11 cellular contexts compared by ENCODE assay signal in the genomic region with DNA sequence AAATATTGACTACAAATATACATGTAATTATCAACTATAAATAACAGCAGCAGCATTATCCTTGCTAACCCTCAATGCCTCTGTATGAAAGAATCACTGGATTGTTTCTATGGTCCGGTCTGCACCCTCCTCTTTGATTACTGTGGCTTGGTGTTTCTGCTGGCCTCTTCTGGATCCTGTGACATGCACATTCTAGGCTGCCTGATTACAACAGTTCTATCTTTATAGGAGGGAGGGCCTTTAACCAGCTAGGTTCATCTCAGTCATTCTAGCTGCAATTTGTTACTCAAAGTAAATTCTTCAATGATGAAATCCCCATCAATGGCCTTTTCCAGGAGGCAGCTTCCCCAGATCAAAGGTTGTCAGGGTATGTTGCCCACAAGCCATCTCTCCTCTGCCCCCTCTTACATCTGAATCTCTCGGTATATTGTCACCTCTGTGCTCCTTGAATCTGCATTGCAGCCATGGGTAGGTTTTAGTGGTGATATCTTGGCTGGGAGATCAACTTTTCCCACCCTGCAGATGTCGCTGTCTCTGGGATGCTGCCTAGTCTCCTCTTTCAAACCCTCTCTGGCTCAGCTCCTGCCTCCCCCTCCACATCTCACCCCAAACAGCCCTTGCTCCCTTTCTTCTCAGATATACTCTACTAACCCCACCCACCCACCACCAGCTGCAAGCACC.
A peak's percentile ranks its signal among the peaks of the same experiment; 100 is the strongest.
DNase-seq lines count a peak whose midpoint lies in the region; ATAC-seq and TF ChIP-seq lines count a peak whose summit lies in the region.
"Had no signal": no experiment of that assay in that cellular context is flagged by ENCODE, and none has a peak within 500 bp of the region (broad histone marks: within the 10 kb centered on the region; RNA-seq: fewer than 3 reads in every experiment).

No MANE protein-coding gene starts in this region.

- H3K4me2 ChIP-seq in smooth muscle cell = no peak overlapping the region

- H3K27ac ChIP-seq in smooth muscle cell (ENCODE audit: low read depth) (no peak overlapping the region), transverse colon (no peak overlapping the region)

- peak; percentile 20 for ATAC-seq in activated naive CD8-positive, alpha-beta T cell treated with anti-CD3 and anti-CD28 coated beads, Interleukin-2, amount 50 U/mL, for 24 hours
- ATAC-seq in left ventricle myocardium superior (peak; percentile 63), HG02840 (IDR thresholded peaks at IDR 0.05; ENCODE audit: low FRiP score, unreplicated experiment) (no peak)

- no peak overlapping the region for H3K27ac Mint-ChIP-seq in activated naive CD8-positive, alpha-beta T cell treated with anti-CD3 and anti-CD28 coated beads, Interleukin-2, amount 50 U/mL, for 24 hours
- H3K27ac Mint-ChIP-seq: B cell had no signal

- no peaks in the 10 kb centered on the region for H3K36me3 Mint-ChIP-seq in activated naive CD8-positive, alpha-beta T cell treated with anti-CD3 and anti-CD28 coated beads, Interleukin-2, amount 50 U/mL, for 24 hours (ENCODE audit: low read depth)

- in situ Hi-C loops in transverse colon (cut with MboI; ENCODE audit: low pct_ligation_motif_present in 1 of 4, low pct_unique_long_range_greater_than_20kb in 1 of 4, low sequenced_read_pairs in 3 of 4) = loop anchor here in 2 of 4 donors (10.0 to 25.0 kb wide), 4 partner anchors 107 to 743 kb away; a partner anchor contains a TSS

- H2AFZ ChIP-seq in smooth muscle cell (ENCODE audit: low read depth) = no peak overlapping the region

- peaks cover 4% of the 10 kb centered on the region for H3K27me3 Mint-ChIP-seq in activated naive CD8-positive, alpha-beta T cell treated with anti-CD3 and anti-CD28 coated beads, Interleukin-2, amount 50 U/mL, for 24 hours

- no peaks in the 10 kb centered on the region for H3K36me3 ChIP-seq in smooth muscle cell (ENCODE audit: low read depth)
- no peaks in the 10 kb centered on the region for H3K36me3 ChIP-seq in transverse colon

- no peaks in the 10 kb centered on the region for H3K4me1 ChIP-seq in smooth muscle cell (ENCODE audit: low read depth)
- peaks cover 0 to 12% (median 4%) of the 10 kb centered on the region in 4 donors for H3K4me1 ChIP-seq in transverse colon

- no peaks in the 10 kb centered on the region for H3K9me3 ChIP-seq in smooth muscle cell (replicated peaks; ENCODE audit: low read depth)
- H3K9me3 ChIP-seq in transverse colon = no peaks in the 10 kb centered on the region

- H3K79me2 ChIP-seq in smooth muscle cell (ENCODE audit: low read depth) = no peaks in the 10 kb centered on the region

- WGBS in smooth muscle cell (ENCODE audit: low lambda C conversion rate) = 42% methylated on average over 3 of the region's 3 CpGs
- 77 to 100% methylated on average over 1 to 3 of the region's 3 CpGs for WGBS in transverse colon (ENCODE audit: low coverage in 1 of 2), 2 donors

- no peaks in the 10 kb centered on the region for H4K20me1 ChIP-seq in smooth muscle cell (ENCODE audit: low read depth)

- intact Hi-C loops in left ventricle myocardium superior (cut with micrococcal nuclease) = loop anchor here (10.0 kb wide), 1 partner anchor 721 kb away; no protein-coding TSS in a partner anchor
- intact Hi-C loops in transverse colon (cut with DNase I; ENCODE audit: low total_unique reads) = loop anchor here (10.0 kb wide), 1 partner anchor 121 kb away; a partner anchor contains a TSS

- H3K4me3 Mint-ChIP-seq in activated naive CD8-positive, alpha-beta T cell treated with anti-CD3 and anti-CD28 coated beads, Interleukin-2, amount 50 U/mL, for 24 hours = no peak overlapping the region
- H3K4me3 Mint-ChIP-seq: B cell had no signal

- peak; percentile 36 for DNase-seq in NCI-H748 (lab: John Stamatoyannopoulos, UW; ENCODE audit: unreplicated experiment)
- no peak for DNase-seq in NCI-H748 treated with DMSO at 0.1 percent for 48 hours (lab: John Stamatoyannopoulos, UW)
- DNase-seq in activated naive CD8-positive, alpha-beta T cell treated with anti-CD3 and anti-CD28 coated beads, Interleukin-2, amount 50 U/mL, for 24 hours = no peak
- no peak for DNase-seq in left ventricle myocardium superior
- DNase-seq in smooth muscle cell (lab: John Stamatoyannopoulos, UW; ENCODE audit: unreplicated experiment) = no peak
- no peak for DNase-seq in transverse colon
- no peak for DNase-seq in DMS153 treated with DMSO at 0.1 percent for 48 hours (lab: John Stamatoyannopoulos, UW; ENCODE audit: unreplicated experiment)
- DNase-seq: KG1, RPMI8226 had no signal

- H3K9me3 Mint-ChIP-seq in activated naive CD8-positive, alpha-beta T cell treated with anti-CD3 and anti-CD28 coated beads, Interleukin-2, amount 50 U/mL, for 24 hours = no peaks in the 10 kb centered on the region

- H3F3A ChIP-seq in smooth muscle cell (ENCODE audit: low read depth) = no peaks in the 10 kb centered on the region

- no peaks in the 10 kb centered on the region for H3K27me3 ChIP-seq in smooth muscle cell (ENCODE audit: low read depth)
- H3K27me3 ChIP-seq in transverse colon = no peaks in the 10 kb centered on the region

- TF ChIP-seq CTCF in smooth muscle cell (IDR thresholded peaks at IDR 0.05; ENCODE audit: borderline replicate concordance, insufficient read depth, poor library complexity, severe bottlenecking) (peak; percentile 19), transverse colon (IDR thresholded peaks at IDR 0.05) (no peak)

- peaks cover 50% of the 10 kb centered on the region for H3K4me1 Mint-ChIP-seq in activated naive CD8-positive, alpha-beta T cell treated with anti-CD3 and anti-CD28 coated beads, Interleukin-2, amount 50 U/mL, for 24 hours

- H3K9ac ChIP-seq in smooth muscle cell (ENCODE audit: low read depth) = no peak overlapping the region

- TF ChIP-seq EP300 in transverse colon (IDR thresholded peaks at IDR 0.05; ENCODE audit: low read depth) = no peak

- no peak for TF ChIP-seq POLR2A in transverse colon (IDR thresholded peaks at IDR 0.05)

- H3K4me3 ChIP-seq in smooth muscle cell (no peak overlapping the region), transverse colon (no peak overlapping the region)
